Comparison of ENCODE assay signal across 8 cellular contexts in genomic region chr7:3302681-3303320, GRCh38. TPM values are rescaled to one million over a fixed set of nuclear protein-coding genes. Genes with fewer than 3 reads are reported as not detected.
DNase-seq lines count a peak whose midpoint lies in the region; ATAC-seq lines count a peak whose summit lies in the region.

No MANE protein-coding gene starts in this region.

- no peaks in the 10 kb centered on the region for H3K79me1 ChIP-seq in neuronal stem cell (ENCODE audit: low read depth, low read length)

- H3K27me3 ChIP-seq in BLaER1 treated with 17β-estradiol and CSF1 and Interleukin-3, amounts not matched to agents 10 nM and 100 nM: peaks cover 24 to 46% (median 36%) of the 10 kb centered on the region in 11 experiments
- H3K27me3 ChIP-seq in endocrine pancreas (ENCODE audit: control insufficient read depth, insufficient read depth, low read length) (no peaks in the 10 kb centered on the region), neuronal stem cell (ENCODE audit: control insufficient read depth in 3 of 3, insufficient read depth in 3 of 3, low read depth in 1 of 3, low read length in 3 of 3) (peaks cover 0 to 17% (median 0%) of the 10 kb centered on the region in 3 experiments)

- H3K36me3 Mint-ChIP-seq in IgD-negative memory B cell: no peaks in the 10 kb centered on the region

- no peak overlapping the region for H3K9ac ChIP-seq in BLaER1 treated with 17β-estradiol and CSF1 and Interleukin-3, amounts not matched to agents 10 nM and 100 nM
- H3K9ac ChIP-seq in endocrine pancreas (ENCODE audit: control insufficient read depth, insufficient read depth, low read length): peak overlapping the region; percentile 66
- H3K9ac ChIP-seq in neuronal stem cell (ENCODE audit: low read depth, low read length, poor library complexity): no peak overlapping the region

- H2BK15ac ChIP-seq in neuronal stem cell (ENCODE audit: low read length): no peak overlapping the region

- H3K27me3 Mint-ChIP-seq in IgD-negative memory B cell: peaks cover 21% of the 10 kb centered on the region

- no peak overlapping the region for H2BK12ac ChIP-seq in neuronal stem cell (ENCODE audit: low read length)

- H3K4me1 Mint-ChIP-seq in IgD-negative memory B cell: peaks cover 5 to 10% (median 8%) of the 10 kb centered on the region in 3 donors

- peak overlapping the region; percentile 35 to 90 (median 66) for H3K4me3 Mint-ChIP-seq in IgD-negative memory B cell

- H2BK5ac ChIP-seq in neuronal stem cell (ENCODE audit: low read length): no peak overlapping the region

- no peak overlapping the region for H4K8ac ChIP-seq in neuronal stem cell (ENCODE audit: low read depth, low read length)

- WGBS in neuronal stem cell (ENCODE audit: extremely low coverage in 2 of 2, insufficient read length in 2 of 2, insufficient replicate concordance in 1 of 2), 2 donors: no CpG with 5 or more reads among the region's 7 CpGs

- no peaks in the 10 kb centered on the region for H3K36me3 ChIP-seq in BLaER1 treated with 17β-estradiol and CSF1 and Interleukin-3, amounts not matched to agents 10 nM and 100 nM
- H3K36me3 ChIP-seq in endocrine pancreas (ENCODE audit: control insufficient read depth, insufficient read depth, low read length) (no peaks in the 10 kb centered on the region), neuronal stem cell (replicated peaks in 1 of 2; ENCODE audit: control insufficient read depth in 2 of 2, insufficient read depth in 2 of 2, low read length in 2 of 2) (no peaks in the 10 kb centered on the region)

- peak overlapping the region in 2 of 3 donors; percentile 85 to 86 for H3K27ac Mint-ChIP-seq in IgD-negative memory B cell

- H2AFZ ChIP-seq in neuronal stem cell (ENCODE audit: low read length): peak overlapping the region; percentile 95

- peaks cover 0 to 18% (median 7%) of the 10 kb centered on the region in 10 experiments; a peak in 12 of 20 replicates for H3K4me1 ChIP-seq in BLaER1 treated with 17β-estradiol and CSF1 and Interleukin-3, amounts not matched to agents 10 nM and 100 nM
- peaks cover 14% of the 10 kb centered on the region for H3K4me1 ChIP-seq in endocrine pancreas (ENCODE audit: control insufficient read depth, insufficient read depth, low read length)
- H3K4me1 ChIP-seq in neuronal stem cell (ENCODE audit: control insufficient read depth in 2 of 2, insufficient read depth in 1 of 2, low read depth in 1 of 2, low read length in 2 of 2): peaks cover 4 to 10% of the 10 kb centered on the region in 2 donors

- no peaks in the 10 kb centered on the region for H3K9me3 ChIP-seq in BLaER1 treated with 17β-estradiol and CSF1 and Interleukin-3, amounts not matched to agents 10 nM and 100 nM (replicated peaks in 1 of 11)
- H3K9me3 ChIP-seq in endocrine pancreas (ENCODE audit: control insufficient read depth, low read length): no peaks in the 10 kb centered on the region
- no peaks in the 10 kb centered on the region for H3K9me3 ChIP-seq in neuronal stem cell (replicated peaks in 1 of 2; ENCODE audit: control insufficient read depth in 2 of 2, insufficient read depth in 1 of 2, low read depth in 1 of 2, low read length in 2 of 2)

- H3K9me3 Mint-ChIP-seq in IgD-negative memory B cell: no peaks in the 10 kb centered on the region

- no peak for DNase-seq in neuronal stem cell (ENCODE audit: low spot score)
- DNase-seq in NCI-H2029 (lab: John Stamatoyannopoulos, UW): no peak
- no peak for DNase-seq in central memory CD4-positive, alpha-beta T cell

- H4K20me1 ChIP-seq in BLaER1 treated with 17β-estradiol and CSF1 and Interleukin-3, amounts not matched to agents 10 nM and 100 nM: peaks cover 0 to 4% (median 0%) of the 10 kb centered on the region in 11 experiments; a peak in 2 of 22 replicates

- H3K23ac ChIP-seq in neuronal stem cell (ENCODE audit: low read depth, low read length, poor library complexity): no peak overlapping the region

- peak overlapping the region in 2 of 10 experiments; percentile 81 to 83; a peak in 4 of 20 replicates for H3K4me3 ChIP-seq in BLaER1 treated with 17β-estradiol and CSF1 and Interleukin-3, amounts not matched to agents 10 nM and 100 nM
- H3K4me3 ChIP-seq in endocrine pancreas (ENCODE audit: control insufficient read depth, insufficient read depth, low read length): peak overlapping the region; percentile 98
- H3K4me3 ChIP-seq in neuronal stem cell (ENCODE audit: low read length in 2 of 2): peak overlapping the region in 1 of 2 donors; percentile 72

- H4K91ac ChIP-seq in neuronal stem cell (ENCODE audit: low read depth, low read length, poor library complexity): no peak overlapping the region

- ATAC-seq in HG03039 (IDR thresholded peaks at IDR 0.05; ENCODE audit: unreplicated experiment) (no peak), HG02981 (IDR thresholded peaks at IDR 0.05; ENCODE audit: unreplicated experiment) (no peak)

- peak overlapping the region in 7 of 11 experiments; percentile 89 to 100 (median 99); a peak in 8 of 22 replicates for H3K4me2 ChIP-seq in BLaER1 treated with 17β-estradiol and CSF1 and Interleukin-3, amounts not matched to agents 10 nM and 100 nM
- H3K4me2 ChIP-seq in neuronal stem cell (ENCODE audit: insufficient read depth, low read length, poor library complexity, severe bottlenecking): no peak overlapping the region

- no peak overlapping the region for H3K18ac ChIP-seq in neuronal stem cell (ENCODE audit: low read length)

- no peak overlapping the region for H3K27ac ChIP-seq in BLaER1 treated with 17β-estradiol and CSF1 and Interleukin-3, amounts not matched to agents 10 nM and 100 nM
- H3K27ac ChIP-seq in neuronal stem cell (replicated peaks; ENCODE audit: low read length): no peak overlapping the region

- H3K14ac ChIP-seq in neuronal stem cell (ENCODE audit: low read length): no peak overlapping the region

- H2AK5ac ChIP-seq in neuronal stem cell (ENCODE audit: low read depth, low read length): no peak overlapping the region

- no peak overlapping the region for H2BK120ac ChIP-seq in neuronal stem cell (ENCODE audit: low read depth, low read length)

- no peak overlapping the region for H3K4ac ChIP-seq in neuronal stem cell (ENCODE audit: low read length)

RNA-seq across cellular contexts. Expression of gene SDK1, which starts 1.7 kb away (rescaled TPM):
- polyA plus RNA-seq in IgD-negative memory B cell: not detected
- polyA plus RNA-seq in neuronal stem cell (2013, experiment 1 of 2): 3.0 TPM
- polyA plus RNA-seq in neuronal stem cell (2013, experiment 2 of 2): 2.9 TPM
